Comparison of ENCODE assay signal across 8 cellular contexts in the genomic region with DNA sequence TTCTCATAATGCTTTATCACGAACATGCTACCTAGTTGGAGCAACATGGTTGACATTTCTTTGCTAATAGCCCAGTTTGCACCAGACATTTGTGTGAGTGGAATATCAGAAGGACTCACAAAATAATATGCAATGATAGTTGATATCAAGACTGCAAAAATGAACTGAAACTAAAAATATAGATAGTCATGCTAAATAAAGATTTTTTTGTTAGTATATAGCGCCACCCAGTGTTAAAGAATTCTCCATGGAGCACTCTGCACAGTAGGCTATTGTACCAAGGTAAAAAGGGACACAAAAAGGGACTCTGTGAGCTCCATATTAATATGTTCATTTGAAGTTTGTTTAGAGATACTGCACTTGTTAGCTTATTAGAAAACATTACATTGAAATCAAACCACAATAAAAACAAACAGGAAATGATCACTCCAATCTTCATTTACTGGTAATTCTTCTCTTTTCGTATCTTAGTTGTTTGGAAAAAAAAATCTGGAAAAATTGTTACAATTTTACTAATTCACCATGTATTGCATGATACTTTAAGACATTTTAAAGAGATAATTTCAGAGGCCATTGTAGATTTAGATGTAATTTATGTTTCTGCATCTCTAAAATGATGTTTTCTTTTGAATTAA.
DNase-seq lines count a peak whose midpoint lies in the region; ATAC-seq and TF ChIP-seq lines count a peak whose summit lies in the region.

No MANE protein-coding gene starts in this region.

- no peak overlapping the region for H3K4me3 ChIP-seq in fibroblast of mammary gland (ENCODE audit: control insufficient read depth, low read depth, low read length)

- DNase-seq in ELF-1 (ENCODE audit: low read depth, low spot score) (peak; percentile 1), RWPE1 (ENCODE audit: low spot score) (peak; percentile 11), fibroblast of mammary gland (ENCODE audit: low read depth) (peak; percentile 5), renal cortical epithelial cell (ENCODE audit: low read depth) (peak; percentile 1)
- DNase-seq in activated CD8-positive, alpha-beta memory T cell treated with anti-CD3 and anti-CD28 coated beads, Interleukin-2, amount 50 U/mL, for 4 hours, result no peak

- ATAC-seq in GM18519 (IDR thresholded peaks at IDR 0.05; ENCODE audit: low FRiP score, unreplicated experiment), result no peak
- no peak for ATAC-seq in GM18520 (IDR thresholded peaks at IDR 0.05; ENCODE audit: unreplicated experiment)

- TF ChIP-seq CTCF in RWPE1 (conservative IDR thresholded peaks at IDR 0.05; ENCODE audit: low read depth), result peak; percentile 71
- peak; percentile 38 for TF ChIP-seq CTCF in fibroblast of mammary gland (conservative IDR thresholded peaks at IDR 0.05; ENCODE audit: control insufficient read depth, insufficient read depth, low read depth, low read length)

- CTCF ChIA-PET in RWPE1 (lab: Yijun Ruan, JAX), result interaction anchor here (0.7 kb wide), 1 partner anchor 96 kb away, joined by 3 read pairs; no protein-coding TSS in a partner anchor

- H3K27ac ChIP-seq in RWPE1, result no peak overlapping the region

- no peak for TF ChIP-seq EP300 in Ishikawa (IDR thresholded peaks at IDR 0.05; ENCODE audit: borderline replicate concordance)

- POLR2A ChIA-PET in RWPE1 (lab: Yijun Ruan, JAX; ENCODE audit: low non-redundant PET), result no interaction called here

- peak; percentile 70 for TF ChIP-seq RAD21 in Ishikawa (IDR thresholded peaks at IDR 0.05; ENCODE audit: low read depth)

TF ChIP-seq in Ishikawa, 13 proteins besides CTCF, POLR2A, EP300 and RAD21:
- TF ChIP-seq TCF12 (IDR thresholded peaks at IDR 0.05; ENCODE audit: low read depth) (no peak), NFIC (IDR thresholded peaks at IDR 0.05) (no peak), ZBTB7A (IDR thresholded peaks at IDR 0.05; ENCODE audit: low read depth) (no peak), FOXM1 (IDR thresholded peaks at IDR 0.05; ENCODE audit: borderline replicate concordance, low read depth) (no peak), USF1 (IDR thresholded peaks at IDR 0.05) (no peak), CEBPB (IDR thresholded peaks at IDR 0.05) (no peak), TEAD4 (IDR thresholded peaks at IDR 0.05) (no peak), TAF1 (IDR thresholded peaks at IDR 0.05; ENCODE audit: low read depth) (no peak), EGR1 (IDR thresholded peaks at IDR 0.05) (no peak), CREB1 (IDR thresholded peaks at IDR 0.05; ENCODE audit: low read depth) (no peak), YY1 (IDR thresholded peaks at IDR 0.05; ENCODE audit: low read depth) (no peak)
- TF ChIP-seq, protein P1, sequence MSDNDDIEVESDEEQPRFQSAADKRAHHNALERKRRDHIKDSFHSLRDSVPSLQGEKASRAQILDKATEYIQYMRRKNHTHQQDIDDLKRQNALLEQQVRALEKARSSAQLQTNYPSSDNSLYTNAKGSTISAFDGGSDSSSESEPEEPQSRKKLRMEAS (IDR thresholded peaks at IDR 0.05), result no peak
- TF ChIP-seq, protein P2, sequence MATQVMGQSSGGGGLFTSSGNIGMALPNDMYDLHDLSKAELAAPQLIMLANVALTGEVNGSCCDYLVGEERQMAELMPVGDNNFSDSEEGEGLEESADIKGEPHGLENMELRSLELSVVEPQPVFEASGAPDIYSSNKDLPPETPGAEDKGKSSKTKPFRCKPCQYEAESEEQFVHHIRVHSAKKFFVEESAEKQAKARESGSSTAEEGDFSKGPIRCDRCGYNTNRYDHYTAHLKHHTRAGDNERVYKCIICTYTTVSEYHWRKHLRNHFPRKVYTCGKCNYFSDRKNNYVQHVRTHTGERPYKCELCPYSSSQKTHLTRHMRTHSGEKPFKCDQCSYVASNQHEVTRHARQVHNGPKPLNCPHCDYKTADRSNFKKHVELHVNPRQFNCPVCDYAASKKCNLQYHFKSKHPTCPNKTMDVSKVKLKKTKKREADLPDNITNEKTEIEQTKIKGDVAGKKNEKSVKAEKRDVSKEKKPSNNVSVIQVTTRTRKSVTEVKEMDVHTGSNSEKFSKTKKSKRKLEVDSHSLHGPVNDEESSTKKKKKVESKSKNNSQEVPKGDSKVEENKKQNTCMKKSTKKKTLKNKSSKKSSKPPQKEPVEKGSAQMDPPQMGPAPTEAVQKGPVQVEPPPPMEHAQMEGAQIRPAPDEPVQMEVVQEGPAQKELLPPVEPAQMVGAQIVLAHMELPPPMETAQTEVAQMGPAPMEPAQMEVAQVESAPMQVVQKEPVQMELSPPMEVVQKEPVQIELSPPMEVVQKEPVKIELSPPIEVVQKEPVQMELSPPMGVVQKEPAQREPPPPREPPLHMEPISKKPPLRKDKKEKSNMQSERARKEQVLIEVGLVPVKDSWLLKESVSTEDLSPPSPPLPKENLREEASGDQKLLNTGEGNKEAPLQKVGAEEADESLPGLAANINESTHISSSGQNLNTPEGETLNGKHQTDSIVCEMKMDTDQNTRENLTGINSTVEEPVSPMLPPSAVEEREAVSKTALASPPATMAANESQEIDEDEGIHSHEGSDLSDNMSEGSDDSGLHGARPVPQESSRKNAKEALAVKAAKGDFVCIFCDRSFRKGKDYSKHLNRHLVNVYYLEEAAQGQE (IDR thresholded peaks at IDR 0.05; ENCODE audit: low read depth), result no peak
